In genomic region chr11:5992604-5993251, GRCh38 we compare ENCODE assay signal across 10 cellular contexts. TPM values are rescaled to one million over a fixed set of nuclear protein-coding genes. Genes with fewer than 3 reads are reported as not detected.
DNase-seq lines count a peak whose midpoint lies in the region; ATAC-seq and TF ChIP-seq lines count a peak whose summit lies in the region.
"Had no signal": no experiment of that assay in that cellular context is flagged by ENCODE, and none has a peak within 500 bp of the region (broad histone marks: within the 10 kb centered on the region; RNA-seq: fewer than 3 reads in every experiment).

No MANE protein-coding gene starts in this region.

- DNase-seq in ELR (ENCODE audit: low read depth) = peak; percentile 46
- no peak for DNase-seq in HFFc6
- DNase-seq in WERI-Rb-1 = no peak
- no peak for DNase-seq in globus pallidus (ENCODE audit: low spot score)
- no peak for DNase-seq in tibial artery

- no peaks in the 10 kb centered on the region; the same call in 1 of the 2 replicates for H3K27me3 Mint-ChIP-seq in HFFc6 (ENCODE audit: insufficient read depth)

- ATAC-seq in HG03097 (IDR thresholded peaks at IDR 0.05; ENCODE audit: low FRiP score, unreplicated experiment) = no peak
- ATAC-seq in HG03571 (IDR thresholded peaks at IDR 0.05; ENCODE audit: unreplicated experiment) = no peak

- 61% methylated on average over 3 of the region's 3 CpGs for WGBS in liver

- TF ChIP-seq CTCF in HFFc6 (IDR thresholded peaks at IDR 0.05) (peak; percentile 61), WERI-Rb-1 (IDR thresholded peaks at IDR 0.05; ENCODE audit: low read depth, low read length) (peak; percentile 49), liver (IDR thresholded peaks at IDR 0.05; ENCODE audit: low read depth, low read length, missing input control) (peak; percentile 51), tibial artery (IDR thresholded peaks at IDR 0.05) (peak in 1 of 2 experiments; percentile 24)

- H3K36me3 ChIP-seq in WERI-Rb-1 (no peaks in the 10 kb centered on the region), liver (ENCODE audit: control insufficient read depth in 4 of 4, insufficient read depth in 3 of 4, low read depth in 1 of 4, low read length in 3 of 4) (no peaks in the 10 kb centered on the region), tibial artery (no peaks in the 10 kb centered on the region)

- no peak overlapping the region for H3K4me3 Mint-ChIP-seq in HFFc6

- peaks cover 28% of the 10 kb centered on the region for H3K9me3 Mint-ChIP-seq in HFFc6

- no peak overlapping the region for H3K9ac ChIP-seq in liver (ENCODE audit: low read depth in 1 of 2, low read length in 2 of 2)

- H3K4me3 ChIP-seq in WERI-Rb-1 (ENCODE audit: low read depth, low read length) (no peak overlapping the region), liver (ENCODE audit: low read depth in 1 of 3, low read length in 3 of 3) (no peak overlapping the region), tibial artery (no peak overlapping the region)

- H3K36me3 Mint-ChIP-seq in HFFc6 (ENCODE audit: low read depth) = no peaks in the 10 kb centered on the region

- intact Hi-C loops in tibial artery (cut with DNase I; ENCODE audit: low total_unique reads) = no loop called here

- H3K4me1 ChIP-seq in liver (ENCODE audit: control insufficient read depth in 4 of 4, insufficient read depth in 4 of 4, low read length in 3 of 4) (no peaks in the 10 kb centered on the region), tibial artery (no peaks in the 10 kb centered on the region)

- no peaks in the 10 kb centered on the region for H3K4me1 Mint-ChIP-seq in HFFc6 (ENCODE audit: low read depth)

- peak; percentile 46 to 71 for TF ChIP-seq RAD21 in liver (IDR thresholded peaks at IDR 0.05)

- no peaks in the 10 kb centered on the region for H3K9me3 ChIP-seq in WERI-Rb-1 (ENCODE audit: severe bottlenecking)
- H3K9me3 ChIP-seq in liver (ENCODE audit: control insufficient read depth in 4 of 4, low read length in 3 of 4) = no peaks in the 10 kb centered on the region
- no peaks in the 10 kb centered on the region for H3K9me3 ChIP-seq in tibial artery

- no peak overlapping the region for H3K27ac Mint-ChIP-seq in HFFc6

- H3K27me3 ChIP-seq in WERI-Rb-1 (ENCODE audit: insufficient read depth, low read depth, severe bottlenecking) = peaks cover 59% of the 10 kb centered on the region
- no peaks in the 10 kb centered on the region for H3K27me3 ChIP-seq in liver (ENCODE audit: control insufficient read depth in 4 of 4, insufficient read depth in 4 of 4, low read length in 3 of 4)
- H3K27me3 ChIP-seq in tibial artery = no peaks in the 10 kb centered on the region

- H3K27ac ChIP-seq in WERI-Rb-1 (no peak overlapping the region), liver (ENCODE audit: low read depth in 1 of 2, low read length in 2 of 2) (no peak overlapping the region), tibial artery (no peak overlapping the region)

TF ChIP-seq in liver, 16 proteins besides CTCF, POLR2A, EP300 and RAD21:
- no peak for TF ChIP-seq YY1 (IDR thresholded peaks at IDR 0.05)
- no peak for TF ChIP-seq HNF4G (IDR thresholded peaks at IDR 0.05)
- no peak for TF ChIP-seq RXRA (IDR thresholded peaks at IDR 0.05)
- no peak for TF ChIP-seq FOXA2 (IDR thresholded peaks at IDR 0.05)
- TF ChIP-seq SP1 (IDR thresholded peaks at IDR 0.05) = no peak
- no peak for TF ChIP-seq GABPA (IDR thresholded peaks at IDR 0.05 in 1 of 2, conservative IDR thresholded peaks at IDR 0.05 in 1 of 2)
- no peak for TF ChIP-seq FOXA1 (IDR thresholded peaks at IDR 0.05)
- TF ChIP-seq ATF3 (IDR thresholded peaks at IDR 0.05) = no peak
- no peak for TF ChIP-seq JUND (IDR thresholded peaks at IDR 0.05)
- TF ChIP-seq HNF4A (conservative IDR thresholded peaks at IDR 0.05) = no peak
TF ChIP-seq in liver: peak in this region for 0.

RNA-seq across cellular contexts. Expression of gene OR52L1, which starts 5.9 kb away (rescaled TPM):
- not detected for total RNA-seq in HFFc6 (2021; fragmentation: NEBNext Ultra II Directional; extraction: Animal tissue kit (Norgen Biotek cat#: 25700))
- total RNA-seq in liver = under 1 TPM in 1 of 2 donors, not detected in 1; 0.08 TPM
- polyA plus RNA-seq in liver = not detected
- total RNA-seq: pulmonary artery endothelial cell; T-helper 2 cell treated with Interferon-gamma antibody and Interleukin-4, amounts not matched to agents 100 ng/mL and 5 ng/mL, for 36 hours had no signal

RNA-seq across cellular contexts. Expression of gene OR56A4, which starts 14.0 kb away (rescaled TPM):
- not detected for total RNA-seq in HFFc6 (2021; fragmentation: NEBNext Ultra II Directional; extraction: Animal tissue kit (Norgen Biotek cat#: 25700))
- total RNA-seq in liver = under 1 TPM in 1 of 2 donors, not detected in 1; 0.05 TPM
- polyA plus RNA-seq in liver = not detected
- total RNA-seq: pulmonary artery endothelial cell; T-helper 2 cell treated with Interferon-gamma antibody and Interleukin-4, amounts not matched to agents 100 ng/mL and 5 ng/mL, for 36 hours had no signal

RNA-seq across cellular contexts. Expression of gene OR56A5, which starts 24.4 kb away (rescaled TPM):
- not detected for total RNA-seq in HFFc6 (2021; fragmentation: NEBNext Ultra II Directional; extraction: Animal tissue kit (Norgen Biotek cat#: 25700))
- total RNA-seq in liver = not detected
- not detected for polyA plus RNA-seq in liver
- total RNA-seq: pulmonary artery endothelial cell; T-helper 2 cell treated with Interferon-gamma antibody and Interleukin-4, amounts not matched to agents 100 ng/mL and 5 ng/mL, for 36 hours had no signal

RNA-seq across cellular contexts. Expression of gene OR56A1, which starts 37.8 kb away (rescaled TPM):
- total RNA-seq in HFFc6 (2021; fragmentation: NEBNext Ultra II Directional; extraction: Animal tissue kit (Norgen Biotek cat#: 25700)) = not detected
- total RNA-seq in liver = under 1 TPM; under 0.01 TPM
- not detected for polyA plus RNA-seq in liver
- total RNA-seq: pulmonary artery endothelial cell; T-helper 2 cell treated with Interferon-gamma antibody and Interleukin-4, amounts not matched to agents 100 ng/mL and 5 ng/mL, for 36 hours had no signal

RNA-seq across cellular contexts. Expression of gene OR56A3, which starts 50.7 kb away (rescaled TPM):
- total RNA-seq in HFFc6 (2021; fragmentation: NEBNext Ultra II Directional; extraction: Animal tissue kit (Norgen Biotek cat#: 25700)) = not detected
- total RNA-seq in liver = not detected
- polyA plus RNA-seq in liver = not detected
- total RNA-seq: pulmonary artery endothelial cell; T-helper 2 cell treated with Interferon-gamma antibody and Interleukin-4, amounts not matched to agents 100 ng/mL and 5 ng/mL, for 36 hours had no signal
